In genomic region chr5:120767171-120767820, GRCh38 we compare ENCODE assay signal across 20 cellular contexts.
DNase-seq lines count a peak whose midpoint lies in the region; ATAC-seq, FAIRE-seq and TF ChIP-seq lines count a peak whose summit lies in the region.
"Had no signal": no experiment of that assay in that cellular context is flagged by ENCODE, and none has a peak within 500 bp of the region (broad histone marks: within the 10 kb centered on the region; RNA-seq: fewer than 3 reads in every experiment).

No MANE protein-coding gene starts in this region.

- no peaks in the 10 kb centered on the region for H3F3A ChIP-seq in PC-3 (ENCODE audit: low read length, unreplicated experiment)

- no peak overlapping the region for H2AFZ ChIP-seq in PC-3 (ENCODE audit: low read length)

- H3K4me1 ChIP-seq in breast epithelium (no peaks in the 10 kb centered on the region), PC-3 (ENCODE audit: insufficient read depth, low read length) (no peaks in the 10 kb centered on the region)

- BruUV-seq in MCF 10A (replicated peaks; lab: Mats Ljungman, UMichigan) (no TSS peak), PC-3 (replicated peaks; lab: Mats Ljungman, UMichigan) (no TSS peak)

- ATAC-seq in PC-3, result no peak
- ATAC-seq: left lobe of liver had no signal

- CTCF ChIA-PET in MCF 10A (lab: Yijun Ruan, JAX) (no interaction called here), PC-3 (lab: Charles Lee) (interaction anchor here (0.7 kb wide), 1 partner anchor 21 kb away, joined by 3 read pairs; no protein-coding TSS in a partner anchor)

- no peak for TF ChIP-seq POLR2A in breast epithelium (IDR thresholded peaks at IDR 0.05)
- TF ChIP-seq POLR2A in GM12891 (IDR thresholded peaks at IDR 0.05; ENCODE audit: low read depth, low read length), result no peak

- peaks cover 22% of the 10 kb centered on the region for H3K4me1 Mint-ChIP-seq in MCF 10A (ENCODE audit: insufficient read depth, unreplicated experiment)
- H3K4me1 Mint-ChIP-seq: activated naive CD8-positive, alpha-beta T cell treated with anti-CD3 and anti-CD28 coated beads, Interleukin-2, amount 10 ng/mL, durations not matched to agents 7 days and 5 days; naive B cell had no signal

- no peaks in the 10 kb centered on the region for H3K9me2 ChIP-seq in PC-3 (replicated peaks; ENCODE audit: low read length)

- no peak overlapping the region for H3K4me2 ChIP-seq in PC-3 (ENCODE audit: low read length)

- no peak overlapping the region for H3K9ac ChIP-seq in PC-3 (ENCODE audit: low read length)

- no peaks in the 10 kb centered on the region for H3K79me2 ChIP-seq in PC-3 (ENCODE audit: low read length)

- H3K27ac ChIP-seq in breast epithelium (no peak overlapping the region), PC-3 (ENCODE audit: low read length) (no peak overlapping the region)

- no peak for FAIRE-seq in GM12891 (lab: Jason Lieb, UNC)
- FAIRE-seq: HTR-8/SVneo had no signal

- intact Hi-C loops in MCF 10A (cut with micrococcal nuclease), result no loop called here
- intact Hi-C loops in breast epithelium (cut with DNase I; ENCODE audit: low total_unique reads), result no loop called here
- intact Hi-C loops in PC-3 (cut with micrococcal nuclease), result no loop called here

- H3K4me3 ChIP-seq in breast epithelium, result no peak overlapping the region
- H3K4me3 ChIP-seq in PC-3 (ENCODE audit: low read length), result no peak overlapping the region

- no peaks in the 10 kb centered on the region for H4K20me1 ChIP-seq in PC-3 (ENCODE audit: low read length)

- no peaks in the 10 kb centered on the region for H3K36me3 Mint-ChIP-seq in MCF 10A (ENCODE audit: insufficient read depth, unreplicated experiment)
- H3K36me3 Mint-ChIP-seq: activated naive CD8-positive, alpha-beta T cell treated with anti-CD3 and anti-CD28 coated beads, Interleukin-2, amount 10 ng/mL, durations not matched to agents 7 days and 5 days; naive B cell had no signal

- peak overlapping the region; percentile 79 for H3K27ac Mint-ChIP-seq in MCF 10A (ENCODE audit: low read depth, unreplicated experiment)
- H3K27ac Mint-ChIP-seq: activated naive CD8-positive, alpha-beta T cell treated with anti-CD3 and anti-CD28 coated beads, Interleukin-2, amount 10 ng/mL, durations not matched to agents 7 days and 5 days; activated T-cell treated with anti-CD3 and anti-CD28 coated beads, Interleukin-2, amount 50 U/mL, for 24 hours; naive B cell had no signal

- H3K27me3 Mint-ChIP-seq in MCF 10A (ENCODE audit: insufficient read depth, unreplicated experiment), result no peaks in the 10 kb centered on the region
- H3K27me3 Mint-ChIP-seq: activated naive CD8-positive, alpha-beta T cell treated with anti-CD3 and anti-CD28 coated beads, Interleukin-2, amount 10 ng/mL, durations not matched to agents 7 days and 5 days; activated T-cell treated with anti-CD3 and anti-CD28 coated beads, Interleukin-2, amount 50 U/mL, for 24 hours; naive B cell had no signal

- TF ChIP-seq CTCF in MCF 10A (IDR thresholded peaks at IDR 0.05; ENCODE audit: unreplicated experiment), result no peak
- TF ChIP-seq CTCF in breast epithelium (IDR thresholded peaks at IDR 0.05), result no peak
- no peak for TF ChIP-seq CTCF in PC-3 (conservative IDR thresholded peaks at IDR 0.05; ENCODE audit: low read depth, low read length)
- no peak for TF ChIP-seq CTCF in GM13976 (IDR thresholded peaks at IDR 0.05; ENCODE audit: borderline replicate concordance, control extremely low read depth, extremely low read depth, insufficient read depth, missing control alignments)

- no peak overlapping the region for H3K4me3 Mint-ChIP-seq in MCF 10A (ENCODE audit: unreplicated experiment)
- H3K4me3 Mint-ChIP-seq: activated naive CD8-positive, alpha-beta T cell treated with anti-CD3 and anti-CD28 coated beads, Interleukin-2, amount 10 ng/mL, durations not matched to agents 7 days and 5 days; activated T-cell treated with anti-CD3 and anti-CD28 coated beads, Interleukin-2, amount 50 U/mL, for 24 hours; naive B cell had no signal

- no peaks in the 10 kb centered on the region for H3K9me3 ChIP-seq in breast epithelium
- no peaks in the 10 kb centered on the region for H3K9me3 ChIP-seq in PC-3 (ENCODE audit: low read length)

- peak; percentile 86 for DNase-seq in MCF 10A (ENCODE audit: unreplicated experiment)
- no peak for DNase-seq in breast epithelium (ENCODE audit: low spot score in 2 of 2)
- peak; percentile 16 for DNase-seq in PC-3
- DNase-seq in fibroblast of peridontal ligament (ENCODE audit: extremely low read depth), result peak; percentile 90
- DNase-seq in GM13976 (ENCODE audit: low spot score), result no peak
- no peak for DNase-seq in GM12891 (ENCODE audit: insufficient read length, low spot score)
- DNase-seq in iPS-NIHi7 (ENCODE audit: extremely low spot score), result no peak
- no peak for DNase-seq in NCI-H187 (lab: John Stamatoyannopoulos, UW)
- DNase-seq: 8988T; activated CD4-positive, alpha-beta T cell treated with anti-CD3 and anti-CD28 coated beads, Interleukin-2, amount 50 U/mL, for 4 hours; activated naive CD8-positive, alpha-beta T cell treated with anti-CD3 and anti-CD28 coated beads, Interleukin-2, amount 10 ng/mL, durations not matched to agents 7 days and 5 days; activated T-cell treated with anti-CD3 and anti-CD28 coated beads, Interleukin-2, amount 50 U/mL, for 24 hours; COR-L47; naive B cell; NCI-H1048; NCI-H2171; NK-92 treated with Interleukin-12 subunit alpha and Interleukin-12 subunit beta, amount 100 ng/mL, for 24 hours; substantia nigra had no signal

- H3K27me3 ChIP-seq in breast epithelium (no peaks in the 10 kb centered on the region), PC-3 (ENCODE audit: low read length) (no peaks in the 10 kb centered on the region)

- H3K36me3 ChIP-seq in breast epithelium (no peaks in the 10 kb centered on the region), PC-3 (ENCODE audit: low read depth, low read length) (no peaks in the 10 kb centered on the region)

- in situ Hi-C loops in GM13976 (cut with MboI; ENCODE audit: low sequenced_read_pairs, unreplicated experiment), result no loop called here

- H3K9me3 Mint-ChIP-seq in MCF 10A (ENCODE audit: unreplicated experiment), result no peaks in the 10 kb centered on the region

- POLR2A ChIA-PET in MCF 10A (lab: Yijun Ruan, JAX), result interaction anchor here (0.6 kb wide), 1 partner anchor 382 kb away, joined by 3 read pairs; no protein-coding TSS in a partner anchor
- POLR2A ChIA-PET in PC-3 (lab: Charles Lee; ENCODE audit: unreplicated experiment), result no interaction called here

TF ChIP-seq in GM12891, 5 proteins besides CTCF, POLR2A, EP300 and RAD21:
- TF ChIP-seq TAF1 (IDR thresholded peaks at IDR 0.05; ENCODE audit: low read depth, low read length), result no peak
- TF ChIP-seq POLR2AphosphoS5 (IDR thresholded peaks at IDR 0.05; ENCODE audit: low read depth, low read length), result no peak
- TF ChIP-seq POU2F2 (IDR thresholded peaks at IDR 0.05; ENCODE audit: low read depth, low read length), result no peak
- TF ChIP-seq SPI1 (IDR thresholded peaks at IDR 0.05; ENCODE audit: low read depth, low read length), result no peak
- TF ChIP-seq PAX5 (IDR thresholded peaks at IDR 0.05; ENCODE audit: insufficient read depth, low read length, severe bottlenecking), result no peak

Comparison
In these comparisons a context has a peak if more than half of its experiments do, and no peak if none do; other contexts are left out.
1. DNase-seq: peak in MCF 10A (single experiment), PC-3 (single experiment) and fibroblast of peridontal ligament (single experiment); none in breast epithelium (0 of 2), GM13976 (single experiment), GM12891 (single experiment), iPS-NIHi7 (single experiment) and NCI-H187 (0 of 2).